In the genomic region with DNA sequence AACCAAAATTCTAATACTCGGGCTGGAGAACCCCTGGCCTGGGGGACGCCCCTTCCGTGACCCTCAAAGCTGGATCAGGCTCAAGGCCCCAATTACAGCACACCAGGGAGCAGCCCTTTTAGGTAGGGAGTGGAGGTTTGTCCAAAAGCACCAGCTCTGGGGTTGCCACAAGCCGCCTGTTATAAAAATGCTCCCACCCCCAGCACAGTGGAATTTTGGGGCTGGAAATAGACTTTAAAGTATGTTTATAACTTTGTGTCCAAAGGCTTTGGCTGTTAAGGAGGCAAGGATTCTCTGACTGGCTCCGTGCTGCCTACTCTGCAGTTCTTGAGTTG, we compare ENCODE assay signal across 8 cellular contexts. TPM values are rescaled to one million over a fixed set of nuclear protein-coding genes. Genes with fewer than 3 reads are reported as not detected.
DNase-seq lines count a peak whose midpoint lies in the region; ATAC-seq and TF ChIP-seq lines count a peak whose summit lies in the region.

No MANE protein-coding gene starts in this region.

- peaks cover 91% of the 10 kb centered on the region for H3K36me3 Mint-ChIP-seq in activated T-cell treated with anti-CD3 and anti-CD28 coated beads, Interleukin-2, amount 50 U/mL, for 24 hours (ENCODE audit: low read depth)
- peaks cover 53% of the 10 kb centered on the region for H3K36me3 Mint-ChIP-seq in activated CD8-positive, alpha-beta T cell treated with anti-CD3 and anti-CD28 coated beads, Interleukin-2, amount 10 ng/mL, durations not matched to agents 7 days and 5 days (ENCODE audit: low read depth)

- DNase-seq in activated T-cell treated with anti-CD3 and anti-CD28 coated beads, Interleukin-2, amount 50 U/mL, for 24 hours, result no peak
- DNase-seq in activated T-cell treated with anti-CD3 and anti-CD28 coated beads, Interleukin-2, amount 50 U/mL, for 1 hour, result no peak
- no peak for DNase-seq in activated CD8-positive, alpha-beta T cell treated with anti-CD3 and anti-CD28 coated beads, Interleukin-2, amount 10 ng/mL, durations not matched to agents 7 days and 5 days
- DNase-seq in left lung (no peak), thoracic aorta (ENCODE audit: low spot score) (no peak), NCI-H1105 (lab: John Stamatoyannopoulos, UW) (no peak), NCI-H2029 treated with DMSO at 0.1 percent for 48 hours (lab: John Stamatoyannopoulos, UW) (no peak)

- H3K27ac ChIP-seq in left lung (peak overlapping the region; percentile 79 to 92), thoracic aorta (no peak overlapping the region)

- no peaks in the 10 kb centered on the region for H3K9me3 Mint-ChIP-seq in activated T-cell treated with anti-CD3 and anti-CD28 coated beads, Interleukin-2, amount 50 U/mL, for 24 hours
- H3K9me3 Mint-ChIP-seq in activated CD8-positive, alpha-beta T cell treated with anti-CD3 and anti-CD28 coated beads, Interleukin-2, amount 10 ng/mL, durations not matched to agents 7 days and 5 days (ENCODE audit: insufficient read depth), result no peaks in the 10 kb centered on the region

- TF ChIP-seq CTCF in left lung (IDR thresholded peaks at IDR 0.05) (peak; percentile 45 to 81), thoracic aorta (IDR thresholded peaks at IDR 0.05) (no peak)

- H3K4me1 Mint-ChIP-seq in activated T-cell treated with anti-CD3 and anti-CD28 coated beads, Interleukin-2, amount 50 U/mL, for 24 hours (ENCODE audit: low read depth), result peaks cover 23% of the 10 kb centered on the region
- H3K4me1 Mint-ChIP-seq in activated CD8-positive, alpha-beta T cell treated with anti-CD3 and anti-CD28 coated beads, Interleukin-2, amount 10 ng/mL, durations not matched to agents 7 days and 5 days (ENCODE audit: low read depth), result peaks cover 21% of the 10 kb centered on the region

- POLR2A ChIA-PET in activated CD8-positive, alpha-beta T cell treated with anti-CD3 and anti-CD28 coated beads, Interleukin-2, amount 10 ng/mL, durations not matched to agents 7 days and 5 days (lab: Charles Lee), result interaction anchor here (0.6 to 3.1 kb wide), 7 partner anchors 8 to 128 kb away, joined by 3 to 14 read pairs (median 3); partner anchors contain the start of genes ATP13A1, NDUFA13, TSSK6 and ZNF101

- CTCF ChIA-PET in activated CD8-positive, alpha-beta T cell treated with anti-CD3 and anti-CD28 coated beads, Interleukin-2, amount 10 ng/mL, durations not matched to agents 7 days and 5 days (lab: Charles Lee), result interaction anchor here (0.7 to 1.7 kb wide), 17 partner anchors 14 to 153 kb away, joined by 3 to 29 read pairs (median 3); partner anchors contain the start of genes ATP13A1 and YJEFN3

- H3K4me1 ChIP-seq in left lung, result peaks cover 0 to 35% of the 10 kb centered on the region in 2 donors
- peaks cover 0 to 6% of the 10 kb centered on the region in 2 donors for H3K4me1 ChIP-seq in thoracic aorta (ENCODE audit: control insufficient read depth in 1 of 2, low read depth in 2 of 2)

- peak overlapping the region; percentile 91 for H3K4me3 Mint-ChIP-seq in activated T-cell treated with anti-CD3 and anti-CD28 coated beads, Interleukin-2, amount 50 U/mL, for 24 hours
- peak overlapping the region; percentile 98 for H3K4me3 Mint-ChIP-seq in activated CD8-positive, alpha-beta T cell treated with anti-CD3 and anti-CD28 coated beads, Interleukin-2, amount 10 ng/mL, durations not matched to agents 7 days and 5 days

- H3K36me3 ChIP-seq in left lung, result peaks cover 0 to 76% of the 10 kb centered on the region in 2 donors
- peaks cover 23% of the 10 kb centered on the region for H3K36me3 ChIP-seq in thoracic aorta

- peak overlapping the region; percentile 83 to 91 for H3K4me3 ChIP-seq in left lung
- peak overlapping the region; percentile 82 for H3K4me3 ChIP-seq in thoracic aorta

- no peaks in the 10 kb centered on the region for H3K27me3 Mint-ChIP-seq in activated T-cell treated with anti-CD3 and anti-CD28 coated beads, Interleukin-2, amount 50 U/mL, for 24 hours
- no peaks in the 10 kb centered on the region for H3K27me3 Mint-ChIP-seq in activated CD8-positive, alpha-beta T cell treated with anti-CD3 and anti-CD28 coated beads, Interleukin-2, amount 10 ng/mL, durations not matched to agents 7 days and 5 days (ENCODE audit: low read depth)

- no peaks in the 10 kb centered on the region for H3K27me3 ChIP-seq in left lung
- H3K27me3 ChIP-seq in thoracic aorta (replicated peaks; ENCODE audit: insufficient read depth), result no peaks in the 10 kb centered on the region

- H3K9me3 ChIP-seq in left lung (no peaks in the 10 kb centered on the region), thoracic aorta (no peaks in the 10 kb centered on the region)

- ATAC-seq in activated CD8-positive, alpha-beta T cell treated with anti-CD3 and anti-CD28 coated beads, Interleukin-2, amount 10 ng/mL, durations not matched to agents 7 days and 5 days, result no peak
- no peak for ATAC-seq in left lung
- no peak for ATAC-seq in thoracic aorta (ENCODE audit: insufficient number of reproducible peaks, low FRiP score, low read depth)
- no peak for ATAC-seq in HG03457 (IDR thresholded peaks at IDR 0.05; ENCODE audit: unreplicated experiment)

- intact Hi-C loops in left lung (cut with DNase I), result no loop called here

- H3K27ac Mint-ChIP-seq in activated T-cell treated with anti-CD3 and anti-CD28 coated beads, Interleukin-2, amount 50 U/mL, for 24 hours, result peak overlapping the region; percentile 92
- H3K27ac Mint-ChIP-seq in activated CD8-positive, alpha-beta T cell treated with anti-CD3 and anti-CD28 coated beads, Interleukin-2, amount 10 ng/mL, durations not matched to agents 7 days and 5 days, result peak overlapping the region; percentile 94

RNA-seq across cellular contexts. Expression of gene GMIP, which starts 0.6 kb away (rescaled TPM):
- 100 to 1,000 TPM in 1 of 2 experiments, 10 to 100 TPM in 1; 96.7 to 104 TPM for total RNA-seq in activated CD8-positive, alpha-beta T cell treated with anti-CD3 and anti-CD28 coated beads, Interleukin-2, amount 10 ng/mL, durations not matched to agents 7 days and 5 days
- total RNA-seq in left lung (10 to 100 TPM; 21.5 to 57.2 TPM), thoracic aorta (10 to 100 TPM; 12.5 to 13.1 TPM)

RNA-seq across cellular contexts. Expression of gene LPAR2, which starts 16.0 kb away (rescaled TPM):
- total RNA-seq in activated CD8-positive, alpha-beta T cell treated with anti-CD3 and anti-CD28 coated beads, Interleukin-2, amount 10 ng/mL, durations not matched to agents 7 days and 5 days, result 10 to 100 TPM; 44.8 to 50.8 TPM
- total RNA-seq in left lung (10 to 100 TPM; 16.1 to 36.2 TPM), thoracic aorta (10 to 100 TPM in 1 of 2 donors, 1 to 10 TPM in 1; 4.2 to 11.6 TPM)

RNA-seq across cellular contexts. Expression of gene ATP13A1, which starts 19.5 kb away (rescaled TPM):
- total RNA-seq in activated CD8-positive, alpha-beta T cell treated with anti-CD3 and anti-CD28 coated beads, Interleukin-2, amount 10 ng/mL, durations not matched to agents 7 days and 5 days, result 10 to 100 TPM; 78.6 to 78.8 TPM
- total RNA-seq in left lung, result 10 to 100 TPM; 51.2 to 74.8 TPM
- total RNA-seq in thoracic aorta, result 100 to 1,000 TPM in 1 of 2 donors, 10 to 100 TPM in 1; 95.0 to 150 TPM

RNA-seq across cellular contexts. Expression of gene ZNF101, which starts 24.6 kb away (rescaled TPM):
- total RNA-seq in activated CD8-positive, alpha-beta T cell treated with anti-CD3 and anti-CD28 coated beads, Interleukin-2, amount 10 ng/mL, durations not matched to agents 7 days and 5 days, result 10 to 100 TPM; 74.2 to 87.8 TPM
- 10 to 100 TPM in 1 of 2 donors, 1 to 10 TPM in 1; 9.7 to 13.6 TPM for total RNA-seq in left lung
- total RNA-seq in thoracic aorta, result 1 to 10 TPM; 2.2 to 8.3 TPM

RNA-seq across cellular contexts. Expression of gene PBX4, which starts 25.5 kb away (rescaled TPM):
- 10 to 100 TPM; 33.8 to 34.1 TPM for total RNA-seq in activated CD8-positive, alpha-beta T cell treated with anti-CD3 and anti-CD28 coated beads, Interleukin-2, amount 10 ng/mL, durations not matched to agents 7 days and 5 days
- total RNA-seq in left lung (1 to 10 TPM; 1.8 to 3.4 TPM), thoracic aorta (not detected)

Comparison
In these comparisons a context has a peak if more than half of its experiments do, and no peak if none do; other contexts are left out.
1. H3K27ac ChIP-seq: peak in left lung (2 of 2); none in thoracic aorta (0 of 2).